29 cellular contexts compared by ENCODE assay signal in genomic region chr12:111826982-111827381, GRCh38. TPM values are rescaled to one million over a fixed set of nuclear protein-coding genes. Genes with fewer than 3 reads are reported as not detected.
DNase-seq lines count a peak whose midpoint lies in the region; ATAC-seq and TF ChIP-seq lines count a peak whose summit lies in the region.
"Had no signal": no experiment of that assay in that cellular context is flagged by ENCODE, and none has a peak within 500 bp of the region (broad histone marks: within the 10 kb centered on the region; RNA-seq: fewer than 3 reads in every experiment).

No MANE protein-coding gene starts in this region.

- peak; percentile 59 for ATAC-seq in upper lobe of right lung

- no peaks in the 10 kb centered on the region for H3K36me3 ChIP-seq in SK-N-MC (ENCODE audit: insufficient read depth, low read length)
- no peaks in the 10 kb centered on the region for H3K36me3 ChIP-seq in upper lobe of right lung
- H3K36me3 ChIP-seq in thyroid gland = no peaks in the 10 kb centered on the region
- H3K36me3 ChIP-seq: BE2C, HAP-1 had no signal

- no peak overlapping the region for H3K4me3 ChIP-seq in SK-N-MC
- H3K4me3 ChIP-seq in upper lobe of right lung = no peak overlapping the region
- H3K4me3 ChIP-seq in thyroid gland (replicated peaks in 1 of 3) = no peak overlapping the region
- H3K4me3 ChIP-seq: HAP-1 had no signal

- 0 out of 2 replicates have a peak, but pooled peaks cover 3% of the 10 kb centered on the region for H3K9me3 ChIP-seq in SK-N-MC (ENCODE audit: low read depth, low read length)
- no peaks in the 10 kb centered on the region for H3K9me3 ChIP-seq in upper lobe of right lung
- H3K9me3 ChIP-seq in thyroid gland = no peaks in the 10 kb centered on the region
- H3K9me3 ChIP-seq: BE2C had no signal

- WGBS in thyroid gland, 2 donors = 55 to 75% methylated on average over 2 of the region's 2 CpGs

- no peak for TF ChIP-seq POLR2A in thyroid gland (IDR thresholded peaks at IDR 0.05)

- H3K9ac ChIP-seq in SK-N-MC (ENCODE audit: insufficient read length) = no peak overlapping the region
- H3K9ac ChIP-seq: KMS-11 had no signal

- peak overlapping the region; percentile 42; the same call in 1 of the 2 replicates for H3K27ac ChIP-seq in SK-N-MC
- no peak overlapping the region for H3K27ac ChIP-seq in upper lobe of right lung
- no peak overlapping the region for H3K27ac ChIP-seq in thyroid gland
- H3K27ac ChIP-seq: KMS-11, RWPE1 had no signal

- H3K4me1 ChIP-seq in upper lobe of right lung (no peaks in the 10 kb centered on the region), thyroid gland (no peaks in the 10 kb centered on the region)
- H3K4me1 ChIP-seq: BE2C, HAP-1 had no signal

- H3K27me3 ChIP-seq in upper lobe of right lung = no peaks in the 10 kb centered on the region
- H3K27me3 ChIP-seq in thyroid gland = no peaks in the 10 kb centered on the region
- H3K27me3 ChIP-seq: BE2C had no signal

- no peak for TF ChIP-seq CTCF in upper lobe of right lung (IDR thresholded peaks at IDR 0.05)
- TF ChIP-seq CTCF in thyroid gland (IDR thresholded peaks at IDR 0.05) = no peak

- intact Hi-C loops in upper lobe of right lung (cut with DNase I) (no loop called here), thyroid gland (cut with DNase I) (no loop called here)

- DNase-seq in NOMO-1 treated with DMSO at 0.1 percent for 48 hours (lab: John Stamatoyannopoulos, UW; ENCODE audit: unreplicated experiment) = peak; percentile 13
- DNase-seq in NOMO-1 treated with dmso at 0.1 percent for 144 hours (lab: John Stamatoyannopoulos, UW; ENCODE audit: unreplicated experiment) = no peak
- DNase-seq in SK-N-MC (ENCODE audit: low read depth, low spot score) = no peak
- DNase-seq in medulla oblongata (ENCODE audit: extremely low spot score) = peak; percentile 37
- DNase-seq in upper lobe of right lung = no peak
- no peak for DNase-seq in activated CD8-positive, alpha-beta memory T cell treated with anti-CD3 and anti-CD28 coated beads, Interleukin-2, amount 50 U/mL, for 48 hours
- no peak for DNase-seq in thyroid gland
- no peak for DNase-seq in ureter (ENCODE audit: low spot score)
- DNase-seq: 8988T; ACHN; BE2C; CD4-positive, CD25-positive, alpha-beta regulatory T cell; DMS153; DND-41; GOT3; HFFc6; IMR-90; MM.1S; NCI-H1105; NCI-H1436 treated with DMSO at 0.1 percent for 48 hours; NCI-H187 treated with DMSO at 0.1 percent for 48 hours; NCI-H446; NCI-H524 treated with DMSO at 0.1 percent for 48 hours; NCI-H82; NK-92 treated with Interleukin-12 subunit alpha and Interleukin-12 subunit beta, amount 100 ng/mL, for 24 hours; SHP77 had no signal

RNA-seq across cellular contexts. Expression of gene MAPKAPK5, which starts 15.0 kb away (rescaled TPM):
- total RNA-seq in upper lobe of right lung = 48.9 TPM
- total RNA-seq in thyroid gland = 10 to 100 TPM; 54.3 to 81.6 (median 60.0) TPM
- total RNA-seq in ureter = 68.3 TPM

Comparison
In these comparisons a context has a peak if more than half of its experiments do, and no peak if none do; other contexts are left out.
1. DNase-seq: peak in NOMO-1 treated with DMSO at 0.1 percent for 48 hours (single experiment) and medulla oblongata (single experiment); none in NOMO-1 treated with dmso at 0.1 percent for 144 hours (single experiment), SK-N-MC (single experiment), upper lobe of right lung (single experiment), activated CD8-positive, alpha-beta memory T cell treated with anti-CD3 and anti-CD28 coated beads, Interleukin-2, amount 50 U/mL, for 48 hours (single experiment), thyroid gland (0 of 2) and ureter (single experiment).